Comparison of ENCODE assay signal across 21 cellular contexts in genomic region chr19:58157045-58157728, GRCh38.
"Had no signal": no experiment of that assay in that cellular context is flagged by ENCODE, and none has a peak within 500 bp of the region (broad histone marks: within the 10 kb centered on the region; RNA-seq: fewer than 3 reads in every experiment).

No MANE protein-coding gene starts in this region.

- H3K9ac ChIP-seq: KMS-11 had no signal

- H3K4me3 ChIP-seq: K562, SJSA1, SK-N-MC had no signal

- ATAC-seq: K562 had no signal

- H3K4me2 ChIP-seq: KMS-11 had no signal

- DNase-seq: Kasumi-1, MM.1S, NCI-H1092 treated with DMSO at 0.1 percent for 48 hours, NCI-H1436, NCI-H187, NCI-H2029, NCI-H2081 treated with DMSO at 0.1 percent for 48 hours, NCI-H2171, NCI-H226, NCI-H446, NCI-H510A, NCI-H524 treated with DMSO at 0.1 percent for 48 hours, NCI-H82, Right ventricle myocardium superior, RPMI8226, SIG-M5 had no signal

- H3K27ac ChIP-seq: HL-60, KMS-11, SJSA1, SK-N-MC had no signal

- H3K27me3 ChIP-seq: SJSA1 had no signal

- H3K36me3 ChIP-seq: SJSA1 had no signal
